In genomic region chr1:237303929-237304328, GRCh38 we compare ENCODE assay signal across 18 cellular contexts.
DNase-seq lines count a peak whose midpoint lies in the region; ATAC-seq and TF ChIP-seq lines count a peak whose summit lies in the region.
"Had no signal": no experiment of that assay in that cellular context is flagged by ENCODE, and none has a peak within 500 bp of the region (broad histone marks: within the 10 kb centered on the region; RNA-seq: fewer than 3 reads in every experiment).

No MANE protein-coding gene starts in this region.

- H3K9me3 Mint-ChIP-seq in CD4-positive, alpha-beta T cell: no peaks in the 10 kb centered on the region
- H3K9me3 Mint-ChIP-seq: IgD-negative memory B cell had no signal

- no peaks in the 10 kb centered on the region for H3K79me2 ChIP-seq in neural cell (replicated peaks; ENCODE audit: insufficient read depth, low read length)

- H3K4me1 Mint-ChIP-seq in CD4-positive, alpha-beta T cell (ENCODE audit: low read depth): no peaks in the 10 kb centered on the region
- H3K4me1 Mint-ChIP-seq: CD4-positive, CD25-positive, alpha-beta regulatory T cell; IgD-negative memory B cell had no signal

- H3K4me3 ChIP-seq in left ventricle myocardium inferior: no peak overlapping the region
- no peak overlapping the region for H3K4me3 ChIP-seq in neural cell (ENCODE audit: low read length)

- H3K27ac Mint-ChIP-seq in CD4-positive, alpha-beta T cell: no peak overlapping the region
- H3K27ac Mint-ChIP-seq: CD4-positive, CD25-positive, alpha-beta regulatory T cell; IgD-negative memory B cell had no signal

- H4K20me1 ChIP-seq in neural cell (ENCODE audit: insufficient read depth): no peaks in the 10 kb centered on the region

- no peak for TF ChIP-seq RAD21 in neural cell (conservative IDR thresholded peaks at IDR 0.05)

- ATAC-seq in left cardiac atrium: peak; percentile 44 to 71
- ATAC-seq in HG02973 (IDR thresholded peaks at IDR 0.05; ENCODE audit: unreplicated experiment): no peak
- ATAC-seq in CD4-positive, alpha-beta T cell (ENCODE audit: poor library complexity): no peak
- ATAC-seq: HCT116 had no signal

- H3K9ac ChIP-seq in neural cell (ENCODE audit: low read length): no peak overlapping the region

- no peak for TF ChIP-seq CTCF in left ventricle myocardium inferior (IDR thresholded peaks at IDR 0.05; ENCODE audit: borderline replicate concordance)
- no peak for TF ChIP-seq CTCF in neural cell (IDR thresholded peaks at IDR 0.05; ENCODE audit: poor library complexity, severe bottlenecking)
- TF ChIP-seq CTCF in CD4-positive, alpha-beta T cell (IDR thresholded peaks at IDR 0.05): no peak

- H3K27ac ChIP-seq in left ventricle myocardium inferior (replicated peaks) (no peak overlapping the region), neural cell (ENCODE audit: low read length) (peak overlapping the region; percentile 4)
- no peak overlapping the region for H3K27ac ChIP-seq in CD4-positive, alpha-beta T cell (ENCODE audit: low read depth, low read length)

- H3F3A ChIP-seq in neural cell (ENCODE audit: insufficient read depth, low read length, poor library complexity, severe bottlenecking): no peaks in the 10 kb centered on the region

- H2AFZ ChIP-seq in neural cell (ENCODE audit: low read depth, low read length): no peak overlapping the region

- POLR2A ChIA-PET in CD4-positive, alpha-beta T cell (lab: Charles Lee): no interaction called here

- H3K36me3 ChIP-seq in left ventricle myocardium inferior: peaks cover 3% of the 10 kb centered on the region
- H3K36me3 ChIP-seq in neural cell (ENCODE audit: insufficient read depth, low read length): no peaks in the 10 kb centered on the region

- intact Hi-C loops in left cardiac atrium (cut with DNase I) (no loop called here), left ventricle myocardium inferior (cut with micrococcal nuclease) (no loop called here)
- intact Hi-C loops in CD4-positive, alpha-beta T cell (cut with DNase I, micrococcal nuclease): no loop called here

- DNase-seq in left cardiac atrium (no peak), left ventricle myocardium inferior (no peak), cerebellar cortex (ENCODE audit: low spot score) (peak; percentile 71)
- DNase-seq in stimulated activated naive CD4-positive, alpha-beta T cell treated with Interleukin-2 at 50 U/mL for 16 hours (lab: John Stamatoyannopoulos, UW): no peak
- DNase-seq in CD4-positive, alpha-beta T cell: no peak
- DNase-seq: CD4-positive, CD25-positive, alpha-beta regulatory T cell; COR-L47; DMS 273 treated with DMSO at 0.1 percent for 48 hours; NCI-H1105; NCI-H146; NCI-H2029 treated with DMSO at 0.1 percent for 48 hours; NCI-H446 treated with DMSO at 0.1 percent for 48 hours; NCI-H526 treated with DMSO at 0.1 percent for 48 hours; OCI-M1 had no signal

- no peaks in the 10 kb centered on the region for H3K27me3 ChIP-seq in left ventricle myocardium inferior (ENCODE audit: low read depth)
- H3K27me3 ChIP-seq in neural cell (ENCODE audit: insufficient read depth, low read depth, low read length): no peaks in the 10 kb centered on the region
- H3K27me3 ChIP-seq in CD4-positive, alpha-beta T cell (ENCODE audit: control insufficient read depth, insufficient read depth, low read length): no peaks in the 10 kb centered on the region

- no peaks in the 10 kb centered on the region for H3K27me3 Mint-ChIP-seq in CD4-positive, alpha-beta T cell
- H3K27me3 Mint-ChIP-seq: CD4-positive, CD25-positive, alpha-beta regulatory T cell; IgD-negative memory B cell had no signal

- H3K4me3 Mint-ChIP-seq in CD4-positive, alpha-beta T cell: no peak overlapping the region
- H3K4me3 Mint-ChIP-seq: CD4-positive, CD25-positive, alpha-beta regulatory T cell; IgD-negative memory B cell had no signal

- H3K9me2 ChIP-seq in neural cell (ENCODE audit: insufficient read depth, low read length): no peaks in the 10 kb centered on the region

- H3K9me3 ChIP-seq in left ventricle myocardium inferior (replicated peaks) (no peaks in the 10 kb centered on the region), neural cell (ENCODE audit: low read length) (no peaks in the 10 kb centered on the region)
- no peaks in the 10 kb centered on the region for H3K9me3 ChIP-seq in CD4-positive, alpha-beta T cell (ENCODE audit: control insufficient read depth, low read length)

- TF ChIP-seq EP300 in neural cell (conservative IDR thresholded peaks at IDR 0.05; ENCODE audit: poor library complexity, severe bottlenecking): peak; percentile 23

- H3K4me2 ChIP-seq in neural cell (ENCODE audit: low read length): no peak overlapping the region

- CTCF ChIA-PET in CD4-positive, alpha-beta T cell (lab: Charles Lee): no interaction called here

- peaks cover 78% of the 10 kb centered on the region for H3K4me1 ChIP-seq in left ventricle myocardium inferior

- H3K36me3 Mint-ChIP-seq in CD4-positive, alpha-beta T cell (ENCODE audit: low read depth): no peaks in the 10 kb centered on the region
- H3K36me3 Mint-ChIP-seq: CD4-positive, CD25-positive, alpha-beta regulatory T cell; IgD-negative memory B cell had no signal

TF ChIP-seq in neural cell, 6 proteins besides CTCF, POLR2A, EP300 and RAD21:
- TF ChIP-seq POLR2AphosphoS5 (IDR thresholded peaks at IDR 0.05): peak; percentile 25
- no peak for TF ChIP-seq TAF1 (IDR thresholded peaks at IDR 0.05; ENCODE audit: low read depth)
- no peak for TF ChIP-seq REST (IDR thresholded peaks at IDR 0.05; ENCODE audit: borderline replicate concordance)
- no peak for TF ChIP-seq EZH2 (IDR thresholded peaks at IDR 0.05; ENCODE audit: borderline replicate concordance, insufficient read depth, low read length, poor library complexity, severe bottlenecking)
- no peak for TF ChIP-seq MXI1 (conservative IDR thresholded peaks at IDR 0.05; ENCODE audit: poor library complexity, severe bottlenecking)
- TF ChIP-seq SMC3 (conservative IDR thresholded peaks at IDR 0.05; ENCODE audit: poor library complexity): no peak

Comparison
In these comparisons a context has a peak if more than half of its experiments do, and no peak if none do; other contexts are left out.
1. ATAC-seq: peak in left cardiac atrium (2 of 2); none in HG02973 (single experiment) and CD4-positive, alpha-beta T cell (single experiment).